13 cellular contexts compared by ENCODE assay signal in genomic region chr15:48865387-48866079, GRCh38. TPM values are rescaled to one million over a fixed set of nuclear protein-coding genes. Genes with fewer than 3 reads are reported as not detected.
A peak's percentile ranks its signal among the peaks of the same experiment; 100 is the strongest.
DNase-seq lines count a peak whose midpoint lies in the region; TF ChIP-seq lines count a peak whose summit lies in the region.
"Had no signal": no experiment of that assay in that cellular context is flagged by ENCODE, and none has a peak within 500 bp of the region (broad histone marks: within the 10 kb centered on the region; RNA-seq: fewer than 3 reads in every experiment).

No MANE protein-coding gene starts in this region.

- peaks cover 11% of the 10 kb centered on the region for H3K4me1 Mint-ChIP-seq in activated CD4-positive, alpha-beta memory T cell treated with anti-CD3 and anti-CD28 coated beads, Interleukin-2, amount 10 ng/mL, durations not matched to agents 7 days and 5 days
- H3K4me1 Mint-ChIP-seq: memory B cell had no signal

- H3K4me2 ChIP-seq in OCI-LY3 (ENCODE audit: low read length), result peak overlapping the region; percentile 26; the same call in 1 of the 2 replicates
- H3K4me2 ChIP-seq in skeletal muscle satellite cell (ENCODE audit: low read length), result peak overlapping the region; percentile 40
- H3K4me2 ChIP-seq: KMS-11 had no signal

- no peaks in the 10 kb centered on the region for H3K79me2 ChIP-seq in OCI-LY3 (ENCODE audit: low read length)

- H2AFZ ChIP-seq in OCI-LY3 (ENCODE audit: low read depth, low read length), result peak overlapping the region; percentile 40; the same call in 1 of the 2 replicates

- H3K27ac ChIP-seq in OCI-LY3 (ENCODE audit: low read length), result no peak overlapping the region
- H3K27ac ChIP-seq: breast epithelium, foreskin keratinocyte, KMS-11 had no signal

- no peaks in the 10 kb centered on the region for H3K9me3 Mint-ChIP-seq in activated CD4-positive, alpha-beta memory T cell treated with anti-CD3 and anti-CD28 coated beads, Interleukin-2, amount 10 ng/mL, durations not matched to agents 7 days and 5 days
- H3K9me3 Mint-ChIP-seq: memory B cell had no signal

- no peak overlapping the region for H3K4me3 Mint-ChIP-seq in activated CD4-positive, alpha-beta memory T cell treated with anti-CD3 and anti-CD28 coated beads, Interleukin-2, amount 10 ng/mL, durations not matched to agents 7 days and 5 days
- H3K4me3 Mint-ChIP-seq: memory B cell had no signal

- H3K27me3 ChIP-seq in H7 (ENCODE audit: control insufficient read depth, insufficient read depth, low read length) (no peaks in the 10 kb centered on the region), OCI-LY3 (ENCODE audit: low read depth, low read length) (no peaks in the 10 kb centered on the region), skeletal muscle satellite cell (ENCODE audit: control insufficient read depth, insufficient read depth, low read length) (no peaks in the 10 kb centered on the region)
- H3K27me3 ChIP-seq: breast epithelium, foreskin keratinocyte had no signal

- POLR2A ChIA-PET in activated CD4-positive, alpha-beta memory T cell treated with anti-CD3 and anti-CD28 coated beads, Interleukin-2, amount 10 ng/mL, durations not matched to agents 7 days and 5 days (lab: Charles Lee), result interaction anchor here (0.8 to 1.4 kb wide), 3 partner anchors 10 to 99 kb away, joined by 3 to 4 read pairs (median 3); partner anchors contain the start of gene EID1

- H3K9ac ChIP-seq in OCI-LY3 (ENCODE audit: low read length), result no peak overlapping the region
- H3K9ac ChIP-seq in skeletal muscle satellite cell (ENCODE audit: low read depth, low read length), result peak overlapping the region; percentile 24
- H3K9ac ChIP-seq: KMS-11 had no signal

- H4K20me1 ChIP-seq in OCI-LY3 (ENCODE audit: insufficient read depth, low read length), result no peaks in the 10 kb centered on the region

- H3K9me3 ChIP-seq in OCI-LY3 (ENCODE audit: insufficient read depth, low read length), result no peaks in the 10 kb centered on the region
- no peaks in the 10 kb centered on the region for H3K9me3 ChIP-seq in skeletal muscle satellite cell (replicated peaks; ENCODE audit: low read length)
- H3K9me3 ChIP-seq: breast epithelium had no signal

- peaks cover 18% of the 10 kb centered on the region for H3K4me1 ChIP-seq in OCI-LY3 (ENCODE audit: low read length)
- peaks cover 35% of the 10 kb centered on the region for H3K4me1 ChIP-seq in skeletal muscle satellite cell (ENCODE audit: control insufficient read depth, insufficient read depth, low read length)
- H3K4me1 ChIP-seq: breast epithelium had no signal

- peaks cover 3% of the 10 kb centered on the region for H3K27me3 Mint-ChIP-seq in activated CD4-positive, alpha-beta memory T cell treated with anti-CD3 and anti-CD28 coated beads, Interleukin-2, amount 10 ng/mL, durations not matched to agents 7 days and 5 days

- H3K36me3 ChIP-seq in H7 (replicated peaks; ENCODE audit: control insufficient read depth, insufficient read depth, low read length) (no peaks in the 10 kb centered on the region), OCI-LY3 (replicated peaks; ENCODE audit: low read depth, low read length) (no peaks in the 10 kb centered on the region), skeletal muscle satellite cell (ENCODE audit: insufficient read depth, low read length) (no peaks in the 10 kb centered on the region)
- H3K36me3 ChIP-seq: breast epithelium had no signal

- H3K4me3 ChIP-seq in H7 (ENCODE audit: insufficient read depth, low read depth, low read length), result no peak overlapping the region
- no peak overlapping the region for H3K4me3 ChIP-seq in OCI-LY3 (ENCODE audit: low read length)
- no peak overlapping the region for H3K4me3 ChIP-seq in skeletal muscle satellite cell (ENCODE audit: low read length)
- H3K4me3 ChIP-seq: breast epithelium had no signal

- H3K36me3 Mint-ChIP-seq in activated CD4-positive, alpha-beta memory T cell treated with anti-CD3 and anti-CD28 coated beads, Interleukin-2, amount 10 ng/mL, durations not matched to agents 7 days and 5 days (ENCODE audit: low read depth), result no peaks in the 10 kb centered on the region
- H3K36me3 Mint-ChIP-seq: memory B cell had no signal

- H3K27ac Mint-ChIP-seq in activated CD4-positive, alpha-beta memory T cell treated with anti-CD3 and anti-CD28 coated beads, Interleukin-2, amount 10 ng/mL, durations not matched to agents 7 days and 5 days, result no peak overlapping the region
- H3K27ac Mint-ChIP-seq: memory B cell had no signal

- TF ChIP-seq CTCF in OCI-LY3 (IDR thresholded peaks at IDR 0.05; ENCODE audit: low read depth, low read length), result no peak

- CTCF ChIA-PET in activated CD4-positive, alpha-beta memory T cell treated with anti-CD3 and anti-CD28 coated beads, Interleukin-2, amount 10 ng/mL, durations not matched to agents 7 days and 5 days (lab: Charles Lee), result interaction anchor here (1.5 to 8.2 kb wide), 2 partner anchors 110 to 280 kb away, joined by 5 to 62 read pairs; no protein-coding TSS in a partner anchor

- DNase-seq in H7 (peak; percentile 42), fibroblast of gingiva (ENCODE audit: low read depth) (peak; percentile 31), SKM-1 (lab: John Stamatoyannopoulos, UW; ENCODE audit: unreplicated experiment) (no peak), NCI-H2029 (lab: John Stamatoyannopoulos, UW) (no peak)
- DNase-seq in activated CD4-positive, alpha-beta memory T cell treated with anti-CD3 and anti-CD28 coated beads, Interleukin-2, amount 10 ng/mL, durations not matched to agents 7 days and 5 days, result no peak
- DNase-seq: activated T-cell treated with anti-CD3 and anti-CD28 coated beads, Interleukin-2, amount 50 U/mL, for 1 hour; foreskin keratinocyte; small intestine had no signal

RNA-seq across cellular contexts. Expression of gene EID1, which starts 12.4 kb away (rescaled TPM):
- 85.5 and 88.7 TPM in 2 replicates for total RNA-seq in H7 (2014; rRNA removed; shearing (Covaris generic))
- total RNA-seq in skeletal muscle satellite cell (2012; rRNA removed), result 212 and 295 TPM in 2 replicates
- 100 to 1,000 TPM in 1 of 2 experiments, 10 to 100 TPM in 1; 99.7 to 102 TPM for total RNA-seq in activated CD4-positive, alpha-beta memory T cell treated with anti-CD3 and anti-CD28 coated beads, Interleukin-2, amount 10 ng/mL, durations not matched to agents 7 days and 5 days

RNA-seq across cellular contexts. Expression of gene CEP152, which starts 54.7 kb away (rescaled TPM):
- 5.5 and 9.2 TPM in 2 replicates for total RNA-seq in H7 (2014; rRNA removed; shearing (Covaris generic))
- 7.4 and 7.6 TPM in 2 replicates for total RNA-seq in skeletal muscle satellite cell (2012; rRNA removed)
- 10 to 100 TPM; 41.5 to 43.1 TPM for total RNA-seq in activated CD4-positive, alpha-beta memory T cell treated with anti-CD3 and anti-CD28 coated beads, Interleukin-2, amount 10 ng/mL, durations not matched to agents 7 days and 5 days

Comparison
In these comparisons a context has a peak if more than half of its experiments do, and no peak if none do; other contexts are left out.
1. DNase-seq: peak in H7 (single experiment) and fibroblast of gingiva (single experiment); none in SKM-1 (single experiment), activated CD4-positive, alpha-beta memory T cell treated with anti-CD3 and anti-CD28 coated beads, Interleukin-2, amount 10 ng/mL, durations not matched to agents 7 days and 5 days (single experiment) and NCI-H2029 (single experiment).